ENCODE assay signal across 15 cellular contexts in the genomic region with DNA sequence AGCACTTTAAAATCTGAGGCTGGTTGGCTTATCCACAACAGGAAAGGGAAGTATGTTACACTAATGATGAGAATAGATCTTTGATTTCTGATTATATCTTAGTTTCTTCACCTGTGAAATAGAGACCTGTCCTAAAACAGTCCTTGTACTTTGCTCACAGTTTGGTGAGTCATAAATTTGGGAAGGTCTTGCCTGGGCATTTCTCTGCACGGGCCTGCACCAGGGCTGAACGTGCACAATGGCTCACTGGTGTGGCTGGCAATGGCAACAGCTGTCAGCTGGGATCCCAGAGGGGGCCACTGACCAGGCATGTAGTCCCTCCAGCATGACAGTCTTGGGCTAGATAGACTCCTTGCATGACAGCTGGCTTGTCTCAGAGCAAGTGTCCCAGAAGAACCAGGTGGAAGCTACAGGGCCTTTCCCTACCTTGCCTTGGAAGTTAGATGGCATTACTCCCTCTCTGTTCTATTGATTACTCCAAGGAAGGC.
DNase-seq lines count a peak whose midpoint lies in the region; FAIRE-seq and TF ChIP-seq lines count a peak whose summit lies in the region.
"Had no signal": no experiment of that assay in that cellular context is flagged by ENCODE, and none has a peak within 500 bp of the region (broad histone marks: within the 10 kb centered on the region; RNA-seq: fewer than 3 reads in every experiment).

No MANE protein-coding gene starts in this region.

- H2BK15ac ChIP-seq in H1 (ENCODE audit: low read length) (0 out of 2 replicates have a peak overlapping the region, but pooled peaks have one; percentile 20), neuronal stem cell (ENCODE audit: low read length) (no peak overlapping the region)

- H3K23ac ChIP-seq in H1 (ENCODE audit: insufficient read length) (no peak overlapping the region), neuronal stem cell (ENCODE audit: low read depth, low read length, poor library complexity) (no peak overlapping the region)

- no peaks in the 10 kb centered on the region for H3K23me2 ChIP-seq in H1 (ENCODE audit: low read depth, low read length)

- intact Hi-C loops in posterior vena cava (cut with DNase I) (no loop called here), A673 (cut with micrococcal nuclease; ENCODE audit: unreplicated experiment) (no loop called here)

- H2AFZ ChIP-seq in H1 (ENCODE audit: low read length) (no peak overlapping the region), keratinocyte (ENCODE audit: control insufficient read depth, low read length) (no peak overlapping the region), neuronal stem cell (ENCODE audit: low read length) (no peak overlapping the region)
- H2AFZ ChIP-seq: GM23338 had no signal

- H3K27me3 ChIP-seq in SJCRH30 (no peaks in the 10 kb centered on the region), H1 (replicated peaks in 1 of 4; ENCODE audit: control insufficient read depth in 3 of 4, extremely low read depth in 1 of 4, insufficient read depth in 3 of 4, low read length in 3 of 4) (no peaks in the 10 kb centered on the region), keratinocyte (ENCODE audit: control insufficient read depth, extremely low read depth, insufficient read depth, low read length) (no peaks in the 10 kb centered on the region), neuronal stem cell (ENCODE audit: control insufficient read depth in 3 of 3, insufficient read depth in 3 of 3, low read depth in 1 of 3, low read length in 3 of 3) (no peaks in the 10 kb centered on the region), A673 (replicated peaks; ENCODE audit: insufficient read depth, low read depth, low read length, poor library complexity) (no peaks in the 10 kb centered on the region)

- H4K20me1 ChIP-seq in H1 (replicated peaks in 1 of 2; ENCODE audit: control insufficient read depth in 1 of 2, insufficient read depth in 2 of 2, low read length in 2 of 2) (no peaks in the 10 kb centered on the region), keratinocyte (ENCODE audit: control insufficient read depth, extremely low read depth, insufficient read depth, low read length) (no peaks in the 10 kb centered on the region)

- 87% methylated on average over 2 of the region's 2 CpGs; no CpG with 5 or more reads in 1 of the 2 experiments for WGBS in H1 (ENCODE audit: extremely low coverage in 1 of 2, insufficient coverage in 1 of 2, insufficient read length in 1 of 2, insufficient replicate concordance in 2 of 2, low coverage in 1 of 2, low lambda C conversion rate in 2 of 2, missing lambda C conversion rate in 1 of 2), 2 experiments
- no CpG with 5 or more reads among the region's 2 CpGs for WGBS in neuronal stem cell (ENCODE audit: extremely low coverage in 2 of 2, insufficient read length in 2 of 2, insufficient replicate concordance in 1 of 2), 2 donors

- CTCF ChIA-PET in H1 (lab: Charles Lee; ENCODE audit: partially characterized antibody) (no interaction called here), A673 (lab: Charles Lee) (no interaction called here)

- no peak overlapping the region for H3K4me2 ChIP-seq in H1 (ENCODE audit: insufficient read depth in 1 of 2, low read depth in 2 of 2, low read length in 2 of 2)
- H3K4me2 ChIP-seq in keratinocyte (ENCODE audit: control insufficient read depth, extremely low read depth, insufficient read depth, low read depth, low read length) = no peak overlapping the region
- no peak overlapping the region for H3K4me2 ChIP-seq in neuronal stem cell (ENCODE audit: insufficient read depth, low read length, poor library complexity, severe bottlenecking)
- H3K4me2 ChIP-seq: GM23338 had no signal

- dilution Hi-C loops in keratinocyte (cut with MboI; ENCODE audit: extremely low pct_ligation_motif_present, low sequenced_read_pairs) = no loop called here

- no peak overlapping the region for H2AK5ac ChIP-seq in H1 (ENCODE audit: low read depth, low read length)
- H2AK5ac ChIP-seq in neuronal stem cell (ENCODE audit: low read depth, low read length) = no peak overlapping the region

- POLR2A ChIA-PET in H1 (lab: Charles Lee; ENCODE audit: partially characterized antibody) = interaction anchor here (1.2 kb wide), 1 partner anchor 11 kb away, joined by 3 read pairs; no protein-coding TSS in a partner anchor
- POLR2A ChIA-PET in A673 (lab: Charles Lee; ENCODE audit: low non-redundant PET) = no interaction called here

- H3K4me3 ChIP-seq in SJCRH30 (no peak overlapping the region), H1 (ENCODE audit: extremely low read depth in 1 of 4, insufficient read depth in 2 of 4, low read depth in 3 of 4, low read length in 4 of 4) (no peak overlapping the region), keratinocyte (ENCODE audit: control insufficient read depth in 2 of 3, extremely low read depth in 1 of 3, insufficient read depth in 2 of 3, low read depth in 1 of 3, low read length in 3 of 3) (no peak overlapping the region), neuronal stem cell (ENCODE audit: low read length in 2 of 2) (no peak overlapping the region), A673 (ENCODE audit: low read depth, low read length, poor library complexity, severe bottlenecking) (no peak overlapping the region)
- H3K4me3 ChIP-seq: GM23338 had no signal

- H3K18ac ChIP-seq in H1 (ENCODE audit: extremely low read depth, low read length) (no peak overlapping the region), neuronal stem cell (ENCODE audit: low read length) (peak overlapping the region; percentile 1)

- no peaks in the 10 kb centered on the region for H3K9me1 ChIP-seq in keratinocyte (ENCODE audit: control insufficient read depth, extremely low read depth, insufficient read depth, low read length)

- TF ChIP-seq EP300 in H1 (IDR thresholded peaks at IDR 0.05; ENCODE audit: borderline replicate concordance in 1 of 2, low read depth in 2 of 2, low read length in 2 of 2) = no peak

- TF ChIP-seq POLR2A in H1 (IDR thresholded peaks at IDR 0.05; ENCODE audit: control extremely low read depth in 1 of 2, low read depth in 2 of 2, low read length in 2 of 2) = no peak

- no peak overlapping the region for H2BK20ac ChIP-seq in H1 (ENCODE audit: low read length)

- peak; percentile 41 to 51 for DNase-seq in SJCRH30
- no peak for DNase-seq in H1 (ENCODE audit: low read depth in 1 of 2, low spot score in 2 of 2)
- no peak for DNase-seq in keratinocyte (ENCODE audit: low read depth, low spot score)
- no peak for DNase-seq in neuronal stem cell (ENCODE audit: low spot score)
- DNase-seq in DMS153 treated with DMSO at 0.1 percent for 48 hours (lab: John Stamatoyannopoulos, UW; ENCODE audit: unreplicated experiment) = no peak
- no peak for DNase-seq in posterior vena cava (ENCODE audit: low spot score)
- no peak for DNase-seq in A673 (ENCODE audit: low spot score)
- DNase-seq in glomerular visceral epithelial cell (ENCODE audit: extremely low spot score) = no peak
- DNase-seq: C1 segment of cervical spinal cord; CD4-positive, alpha-beta T cell; DMS79 treated with DMSO at 0.1 percent for 48 hours; GDM1; H9 had no signal

- no peak overlapping the region for H2BK120ac ChIP-seq in H1 (replicated peaks; ENCODE audit: low read depth, low read length)
- no peak overlapping the region for H2BK120ac ChIP-seq in neuronal stem cell (ENCODE audit: low read depth, low read length)

- BruUV-seq in A673 (replicated peaks; lab: Mats Ljungman, UMichigan) = no TSS peak

- no peaks in the 10 kb centered on the region for H3K79me2 ChIP-seq in H1 (ENCODE audit: control insufficient read depth in 1 of 2, insufficient read depth in 2 of 2, low read length in 2 of 2)
- H3K79me2 ChIP-seq in keratinocyte (ENCODE audit: control insufficient read depth, insufficient read depth, low read length) = no peaks in the 10 kb centered on the region

- H3K56ac ChIP-seq in H1 (replicated peaks; ENCODE audit: insufficient read length, low read depth, low read length) = no peak overlapping the region

- H4K91ac ChIP-seq in H1 (replicated peaks; ENCODE audit: insufficient read length, low read length) (no peak overlapping the region), neuronal stem cell (ENCODE audit: low read depth, low read length, poor library complexity) (no peak overlapping the region)

- 0 out of 2 replicates have a peak overlapping the region, but pooled peaks have one; percentile 12 for H2BK12ac ChIP-seq in H1 (ENCODE audit: low read depth, low read length)
- H2BK12ac ChIP-seq in neuronal stem cell (ENCODE audit: low read length) = no peak overlapping the region

- TF ChIP-seq RAD21 in H1 (IDR thresholded peaks at IDR 0.05 in 1 of 2, conservative IDR thresholded peaks at IDR 0.05 in 1 of 2; ENCODE audit: low read depth in 2 of 2, low read length in 2 of 2) = no peak

- H4K5ac ChIP-seq in H1 (ENCODE audit: insufficient read length, low read depth, low read length) = no peak overlapping the region

- H3K4ac ChIP-seq in H1 (replicated peaks; ENCODE audit: insufficient read length, low read depth, low read length) = peak overlapping the region; percentile 40
- H3K4ac ChIP-seq in neuronal stem cell (ENCODE audit: low read length) = no peak overlapping the region

- TF ChIP-seq CTCF in H1 (IDR thresholded peaks at IDR 0.05; ENCODE audit: control extremely low read depth in 1 of 3, insufficient read depth in 1 of 3, low read depth in 1 of 3, low read length in 3 of 3) (no peak), keratinocyte (optimal IDR thresholded peaks at IDR 0.05 in 1 of 3, IDR thresholded peaks at IDR 0.05 in 1 of 3, conservative IDR thresholded peaks at IDR 0.05 in 1 of 3; ENCODE audit: extremely low read depth in 1 of 3, insufficient read depth in 2 of 3, low read length in 3 of 3) (no peak), A673 (conservative IDR thresholded peaks at IDR 0.05; ENCODE audit: low read depth, low read length) (no peak)

- H4K8ac ChIP-seq in H1 (ENCODE audit: extremely low read depth, insufficient read depth, low read length) (no peak overlapping the region), neuronal stem cell (ENCODE audit: low read depth, low read length) (no peak overlapping the region)

- H3K9ac ChIP-seq in H1 (replicated peaks in 1 of 4; ENCODE audit: extremely low read depth in 1 of 4, low read depth in 3 of 4, low read length in 3 of 4) = no peak overlapping the region
- H3K9ac ChIP-seq in keratinocyte (ENCODE audit: control insufficient read depth, extremely low read depth, insufficient read depth, low read length) = no peak overlapping the region
- H3K9ac ChIP-seq in neuronal stem cell (ENCODE audit: low read depth, low read length, poor library complexity) = no peak overlapping the region

- H3K27ac ChIP-seq in SJCRH30 (no peak overlapping the region), H1 (ENCODE audit: low read depth, low read length) (no peak overlapping the region), keratinocyte (ENCODE audit: control insufficient read depth, insufficient read depth, low read length) (no peak overlapping the region), neuronal stem cell (replicated peaks; ENCODE audit: low read length) (no peak overlapping the region), A673 (ENCODE audit: low read depth, low read length, poor library complexity, severe bottlenecking) (no peak overlapping the region)

- H3K36me3 ChIP-seq in SJCRH30 (no peaks in the 10 kb centered on the region), H1 (ENCODE audit: control insufficient read depth in 2 of 4, insufficient read depth in 4 of 4, low read length in 3 of 4) (no peaks in the 10 kb centered on the region), keratinocyte (ENCODE audit: control insufficient read depth in 2 of 2, extremely low read depth in 1 of 2, insufficient read depth in 2 of 2, low read length in 2 of 2) (no peaks in the 10 kb centered on the region), neuronal stem cell (replicated peaks in 1 of 2; ENCODE audit: control insufficient read depth in 2 of 2, insufficient read depth in 2 of 2, low read length in 2 of 2) (no peaks in the 10 kb centered on the region), A673 (ENCODE audit: insufficient read depth, low read length, poor library complexity, severe bottlenecking) (no peaks in the 10 kb centered on the region)

- H3K79me1 ChIP-seq in H1 (ENCODE audit: low read depth, low read length) (no peaks in the 10 kb centered on the region), neuronal stem cell (ENCODE audit: low read depth, low read length) (no peaks in the 10 kb centered on the region)

- peak overlapping the region; percentile 66 for H3K14ac ChIP-seq in H1 (ENCODE audit: insufficient read length)
- H3K14ac ChIP-seq in neuronal stem cell (ENCODE audit: low read length) = no peak overlapping the region

- no peak for FAIRE-seq in H1 (lab: Jason Lieb, UNC)
- peak; percentile 23 for FAIRE-seq in keratinocyte (lab: Jason Lieb, UNC)
- FAIRE-seq: GM12892 had no signal

- H3K4me1 ChIP-seq in SJCRH30 (no peaks in the 10 kb centered on the region), H1 (replicated peaks in 1 of 4; ENCODE audit: control insufficient read depth in 3 of 4, insufficient read depth in 4 of 4, low read length in 3 of 4) (no peaks in the 10 kb centered on the region), keratinocyte (ENCODE audit: control insufficient read depth, extremely low read depth, insufficient read depth, low read length) (peaks cover 5% of the 10 kb centered on the region), neuronal stem cell (ENCODE audit: control insufficient read depth in 2 of 2, insufficient read depth in 1 of 2, low read depth in 1 of 2, low read length in 2 of 2) (peaks cover 0 to 6% of the 10 kb centered on the region in 2 donors), A673 (ENCODE audit: insufficient read depth, low read length, poor library complexity, severe bottlenecking) (no peaks in the 10 kb centered on the region)

- H3K9me3 ChIP-seq in SJCRH30 (replicated peaks) = no peaks in the 10 kb centered on the region
- no peaks in the 10 kb centered on the region for H3K9me3 ChIP-seq in H1 (ENCODE audit: insufficient read depth in 2 of 2, low read depth in 1 of 2, low read length in 1 of 2)
- no peaks in the 10 kb centered on the region for H3K9me3 ChIP-seq in keratinocyte (ENCODE audit: control insufficient read depth, low read depth, low read length)
- no peaks in the 10 kb centered on the region for H3K9me3 ChIP-seq in neuronal stem cell (replicated peaks in 1 of 2; ENCODE audit: control insufficient read depth in 2 of 2, insufficient read depth in 1 of 2, low read depth in 1 of 2, low read length in 2 of 2)
- H3K9me3 ChIP-seq in A673 (ENCODE audit: low read depth, low read length, poor library complexity, severe bottlenecking) = no peaks in the 10 kb centered on the region

- H2BK5ac ChIP-seq in H1 (ENCODE audit: low read depth, low read length) (peak overlapping the region; percentile 27; the same call in 1 of the 2 replicates), neuronal stem cell (ENCODE audit: low read length) (no peak overlapping the region)

Comparison
In these comparisons a context has a peak if more than half of its experiments do, and no peak if none do; other contexts are left out.
1. DNase-seq: peak in SJCRH30 (2 of 2); none in H1 (0 of 2), keratinocyte (single experiment), neuronal stem cell (single experiment), DMS153 treated with DMSO at 0.1 percent for 48 hours (single experiment), posterior vena cava (single experiment), A673 (single experiment) and glomerular visceral epithelial cell (single experiment).